4 cellular contexts compared by ENCODE assay signal in genomic region chr5:150561571-150562295, GRCh38.
TF ChIP-seq lines count a peak whose summit lies in the region.

No MANE protein-coding gene starts in this region.

TF ChIP-seq in SK-N-SH, 30 proteins besides CTCF, POLR2A, EP300 and RAD21 (continues in another document):
- TF ChIP-seq, protein P1, sequence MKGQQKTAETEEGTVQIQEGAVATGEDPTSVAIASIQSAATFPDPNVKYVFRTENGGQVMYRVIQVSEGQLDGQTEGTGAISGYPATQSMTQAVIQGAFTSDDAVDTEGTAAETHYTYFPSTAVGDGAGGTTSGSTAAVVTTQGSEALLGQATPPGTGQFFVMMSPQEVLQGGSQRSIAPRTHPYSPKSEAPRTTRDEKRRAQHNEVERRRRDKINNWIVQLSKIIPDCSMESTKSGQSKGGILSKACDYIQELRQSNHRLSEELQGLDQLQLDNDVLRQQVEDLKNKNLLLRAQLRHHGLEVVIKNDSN (IDR thresholded peaks at IDR 0.05; ENCODE audit: borderline replicate concordance, low read depth) = no peak
- TF ChIP-seq GABPA (IDR thresholded peaks at IDR 0.05; ENCODE audit: low read depth) (no peak), TEAD4 (IDR thresholded peaks at IDR 0.05; ENCODE audit: borderline replicate concordance, insufficient read depth) (no peak), MXI1 (IDR thresholded peaks at IDR 0.05; ENCODE audit: low read depth, low read length) (no peak), NRF1 (IDR thresholded peaks at IDR 0.05; ENCODE audit: low read depth, low read length) (no peak), FOXM1 (IDR thresholded peaks at IDR 0.05; ENCODE audit: low read depth) (no peak), POLR2AphosphoS5 (IDR thresholded peaks at IDR 0.05; ENCODE audit: low read depth, low read length) (no peak), FOXJ3 (CRISPR knock-in tag; IDR thresholded peaks at IDR 0.05) (no peak), ELF1 (IDR thresholded peaks at IDR 0.05) (no peak), TCF12 (IDR thresholded peaks at IDR 0.05) (no peak), RFX5 (IDR thresholded peaks at IDR 0.05; ENCODE audit: low read length) (no peak)
- TF ChIP-seq, protein P2, sequence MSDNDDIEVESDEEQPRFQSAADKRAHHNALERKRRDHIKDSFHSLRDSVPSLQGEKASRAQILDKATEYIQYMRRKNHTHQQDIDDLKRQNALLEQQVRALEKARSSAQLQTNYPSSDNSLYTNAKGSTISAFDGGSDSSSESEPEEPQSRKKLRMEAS (IDR thresholded peaks at IDR 0.05; ENCODE audit: low read depth) = no peak
- TF ChIP-seq, protein P3, sequence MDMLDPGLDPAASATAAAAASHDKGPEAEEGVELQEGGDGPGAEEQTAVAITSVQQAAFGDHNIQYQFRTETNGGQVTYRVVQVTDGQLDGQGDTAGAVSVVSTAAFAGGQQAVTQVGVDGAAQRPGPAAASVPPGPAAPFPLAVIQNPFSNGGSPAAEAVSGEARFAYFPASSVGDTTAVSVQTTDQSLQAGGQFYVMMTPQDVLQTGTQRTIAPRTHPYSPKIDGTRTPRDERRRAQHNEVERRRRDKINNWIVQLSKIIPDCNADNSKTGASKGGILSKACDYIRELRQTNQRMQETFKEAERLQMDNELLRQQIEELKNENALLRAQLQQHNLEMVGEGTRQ (IDR thresholded peaks at IDR 0.05; ENCODE audit: borderline replicate concordance, low read depth, low read length) = no peak
- TF ChIP-seq, protein P4, sequence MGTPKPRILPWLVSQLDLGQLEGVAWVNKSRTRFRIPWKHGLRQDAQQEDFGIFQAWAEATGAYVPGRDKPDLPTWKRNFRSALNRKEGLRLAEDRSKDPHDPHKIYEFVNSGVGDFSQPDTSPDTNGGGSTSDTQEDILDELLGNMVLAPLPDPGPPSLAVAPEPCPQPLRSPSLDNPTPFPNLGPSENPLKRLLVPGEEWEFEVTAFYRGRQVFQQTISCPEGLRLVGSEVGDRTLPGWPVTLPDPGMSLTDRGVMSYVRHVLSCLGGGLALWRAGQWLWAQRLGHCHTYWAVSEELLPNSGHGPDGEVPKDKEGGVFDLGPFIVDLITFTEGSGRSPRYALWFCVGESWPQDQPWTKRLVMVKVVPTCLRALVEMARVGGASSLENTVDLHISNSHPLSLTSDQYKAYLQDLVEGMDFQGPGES (IDR thresholded peaks at IDR 0.05; ENCODE audit: low read depth, low read length) = no peak

TF ChIP-seq in SK-N-SH treated with all-trans-retinoic acid at 6 μM for 48 hours, 23 proteins besides CTCF, POLR2A, EP300 and RAD21 (continues in another document):
- TF ChIP-seq ZFP30 (CRISPR knock-in tag; IDR thresholded peaks at IDR 0.05) (no peak), PATZ1 (CRISPR knock-in tag; IDR thresholded peaks at IDR 0.05; ENCODE audit: borderline replicate concordance) (no peak), TSHZ2 (CRISPR knock-in tag; IDR thresholded peaks at IDR 0.05) (no peak), RARB (CRISPR knock-in tag; IDR thresholded peaks at IDR 0.05) (no peak), ARNTL (CRISPR knock-in tag; IDR thresholded peaks at IDR 0.05; ENCODE audit: borderline replicate concordance, low read depth) (no peak), BACH2 (CRISPR knock-in tag; IDR thresholded peaks at IDR 0.05; ENCODE audit: borderline replicate concordance) (no peak), ZNF8 (CRISPR knock-in tag; IDR thresholded peaks at IDR 0.05) (no peak), TCF4 (CRISPR knock-in tag; IDR thresholded peaks at IDR 0.05; ENCODE audit: borderline replicate concordance) (no peak), OSR1 (CRISPR knock-in tag; IDR thresholded peaks at IDR 0.05) (no peak), PPARA (CRISPR knock-in tag; IDR thresholded peaks at IDR 0.05; ENCODE audit: borderline replicate concordance) (no peak), CSDC2 (CRISPR knock-in tag; IDR thresholded peaks at IDR 0.05) (no peak)

TF ChIP-seq in IMR-90, 13 proteins besides CTCF, POLR2A, EP300 and RAD21:
- TF ChIP-seq CHD1 (IDR thresholded peaks at IDR 0.05; ENCODE audit: low read depth, low read length) (no peak), NFE2L2 (IDR thresholded peaks at IDR 0.05; ENCODE audit: low read depth, low read length) (no peak), CEBPB (IDR thresholded peaks at IDR 0.05; ENCODE audit: low read depth, low read length) (no peak), FOS (IDR thresholded peaks at IDR 0.05; ENCODE audit: low read depth, low read length) (no peak), RCOR1 (IDR thresholded peaks at IDR 0.05; ENCODE audit: insufficient replicate concordance, low read length) (no peak), MAZ (IDR thresholded peaks at IDR 0.05; ENCODE audit: borderline replicate concordance, low read depth, low read length) (no peak), RFX5 (IDR thresholded peaks at IDR 0.05; ENCODE audit: low read depth, low read length) (no peak), SMC3 (IDR thresholded peaks at IDR 0.05; ENCODE audit: low read depth, low read length) (no peak), MXI1 (IDR thresholded peaks at IDR 0.05; ENCODE audit: borderline replicate concordance, low read depth, low read length) (no peak), BHLHE40 (IDR thresholded peaks at IDR 0.05; ENCODE audit: low read depth, low read length) (no peak), MAFK (IDR thresholded peaks at IDR 0.05; ENCODE audit: low read depth, low read length) (no peak)
- TF ChIP-seq, protein P3 (IDR thresholded peaks at IDR 0.05; ENCODE audit: low read depth, low read length) = no peak

TF ChIP-seq in H1, 55 proteins besides CTCF, POLR2A, EP300 and RAD21:
- TF ChIP-seq KDM1A (IDR thresholded peaks at IDR 0.05; ENCODE audit: borderline replicate concordance, low read length) (0 out of 2 replicates have a peak, but pooled peaks have one; percentile 17), TBP (IDR thresholded peaks at IDR 0.05; ENCODE audit: low read depth, low read length) (no peak)
